13 cellular contexts compared by ENCODE assay signal in genomic region chr7:5352440-5353010, GRCh38.
DNase-seq lines count a peak whose midpoint lies in the region; ATAC-seq and TF ChIP-seq lines count a peak whose summit lies in the region.
"Had no signal": no experiment of that assay in that cellular context is flagged by ENCODE, and none has a peak within 500 bp of the region (broad histone marks: within the 10 kb centered on the region; RNA-seq: fewer than 3 reads in every experiment).

No MANE protein-coding gene starts in this region.

- TF ChIP-seq POLR2A in transverse colon (IDR thresholded peaks at IDR 0.05) = no peak

- H3K9me3 ChIP-seq in transverse colon = no peaks in the 10 kb centered on the region
- H3K9me3 ChIP-seq: BE2C had no signal

- H3K4me1 Mint-ChIP-seq in GM23338 (peaks cover 47% of the 10 kb centered on the region), immature natural killer cell (peaks cover 40 to 53% of the 10 kb centered on the region in 2 donors)
- H3K4me1 Mint-ChIP-seq in activated naive CD8-positive, alpha-beta T cell treated with anti-CD3 and anti-CD28 coated beads, Interleukin-2, amount 50 U/mL, for 24 hours = peaks cover 13% of the 10 kb centered on the region

- no peaks in the 10 kb centered on the region for H3K9me2 ChIP-seq in GM23338 (ENCODE audit: insufficient read depth)

- no peak overlapping the region for H3K4me2 ChIP-seq in GM23338

- TF ChIP-seq EP300 in transverse colon (IDR thresholded peaks at IDR 0.05; ENCODE audit: low read depth) = no peak

- H3K27ac ChIP-seq in GM23338 (ENCODE audit: low read depth) (no peak overlapping the region), RWPE1 (peak overlapping the region; percentile 20), transverse colon (peak overlapping the region in 2 of 4 donors; percentile 73 to 74)

- no peak overlapping the region for H3K4me3 ChIP-seq in GM23338
- H3K4me3 ChIP-seq in transverse colon = no peak overlapping the region
- H3K4me3 ChIP-seq: K562 had no signal

- no peak for TF ChIP-seq CTCF in GM23338 (conservative IDR thresholded peaks at IDR 0.05; ENCODE audit: low read depth in 2 of 2)
- TF ChIP-seq CTCF in RWPE1 (conservative IDR thresholded peaks at IDR 0.05; ENCODE audit: low read depth) = no peak
- no peak for TF ChIP-seq CTCF in transverse colon (IDR thresholded peaks at IDR 0.05)

- DNase-seq in GM23338 (ENCODE audit: low spot score) (no peak), RWPE1 (ENCODE audit: low spot score) (no peak), immature natural killer cell (no peak), sciatic nerve (ENCODE audit: low spot score) (peak; percentile 48), NCI-H526 (lab: John Stamatoyannopoulos, UW) (no peak), transverse colon (no peak)
- no peak for DNase-seq in activated naive CD8-positive, alpha-beta T cell treated with anti-CD3 and anti-CD28 coated beads, Interleukin-2, amount 50 U/mL, for 24 hours
- DNase-seq: BE2C, NCI-H146, NCI-H2081 treated with DMSO at 0.1 percent for 48 hours, NCI-H526 treated with DMSO at 0.1 percent for 48 hours had no signal

- peaks cover 30% of the 10 kb centered on the region; the same call in 1 of the 2 replicates for H3K4me1 ChIP-seq in GM23338 (ENCODE audit: insufficient read depth)
- peaks cover 17 to 34% (median 27%) of the 10 kb centered on the region in 4 donors for H3K4me1 ChIP-seq in transverse colon

- no peak for ATAC-seq in GM23338
- ATAC-seq in sciatic nerve = no peak
- no peak for ATAC-seq in activated naive CD8-positive, alpha-beta T cell treated with anti-CD3 and anti-CD28 coated beads, Interleukin-2, amount 50 U/mL, for 24 hours
- ATAC-seq: HCT116, K562 had no signal

- peaks cover 3% of the 10 kb centered on the region; the same call in 2 of the 3 replicates for H3K9me3 Mint-ChIP-seq in GM23338
- H3K9me3 Mint-ChIP-seq in immature natural killer cell = no peaks in the 10 kb centered on the region
- no peaks in the 10 kb centered on the region for H3K9me3 Mint-ChIP-seq in activated naive CD8-positive, alpha-beta T cell treated with anti-CD3 and anti-CD28 coated beads, Interleukin-2, amount 50 U/mL, for 24 hours

- in situ Hi-C loops in transverse colon (cut with MboI; ENCODE audit: low pct_ligation_motif_present in 1 of 4, low pct_unique_long_range_greater_than_20kb in 1 of 4, low sequenced_read_pairs in 3 of 4) = loop anchor here in 1 of 4 donors (25.0 kb wide), 1 partner anchor 110 kb away; no protein-coding TSS in a partner anchor

- 93% methylated on average over 19 of the region's 19 CpGs; no CpG with 5 or more reads in 1 of the 2 donors for WGBS in transverse colon (ENCODE audit: low coverage in 1 of 2), 2 donors

- H3K4me3 Mint-ChIP-seq in GM23338 (peak overlapping the region; percentile 54; the same call in 1 of the 3 replicates), immature natural killer cell (no peak overlapping the region)
- no peak overlapping the region for H3K4me3 Mint-ChIP-seq in activated naive CD8-positive, alpha-beta T cell treated with anti-CD3 and anti-CD28 coated beads, Interleukin-2, amount 50 U/mL, for 24 hours

- CTCF ChIA-PET in RWPE1 (lab: Yijun Ruan, JAX) = interaction anchor here (0.7 kb wide), 1 partner anchor 17 kb away, joined by 3 read pairs; no protein-coding TSS in a partner anchor

- H2AFZ ChIP-seq in GM23338 = no peak overlapping the region

- H3K27me3 Mint-ChIP-seq in GM23338 (ENCODE audit: insufficient read depth, low read depth, poor library complexity) (peaks cover 76% of the 10 kb centered on the region), immature natural killer cell (ENCODE audit: low read depth in 3 of 3) (peaks cover 2 to 7% (median 3%) of the 10 kb centered on the region in 3 donors)
- H3K27me3 Mint-ChIP-seq in activated naive CD8-positive, alpha-beta T cell treated with anti-CD3 and anti-CD28 coated beads, Interleukin-2, amount 50 U/mL, for 24 hours = no peaks in the 10 kb centered on the region

- H3K27me3 ChIP-seq in GM23338 (ENCODE audit: insufficient read depth) = peaks cover 43% of the 10 kb centered on the region
- H3K27me3 ChIP-seq in transverse colon = no peaks in the 10 kb centered on the region
- H3K27me3 ChIP-seq: BE2C had no signal

- H4K20me1 ChIP-seq in GM23338 (replicated peaks; ENCODE audit: insufficient read depth) = no peaks in the 10 kb centered on the region

- H3K27ac Mint-ChIP-seq in GM23338 (no peak overlapping the region), immature natural killer cell (peak overlapping the region in 5 of 6 donors; percentile 16 to 66 (median 30))
- H3K27ac Mint-ChIP-seq in activated naive CD8-positive, alpha-beta T cell treated with anti-CD3 and anti-CD28 coated beads, Interleukin-2, amount 50 U/mL, for 24 hours = no peak overlapping the region

- intact Hi-C loops in sciatic nerve (cut with DNase I) (no loop called here), transverse colon (cut with DNase I; ENCODE audit: low total_unique reads) (no loop called here)

- H3K36me3 Mint-ChIP-seq in GM23338 (ENCODE audit: low read depth) = peaks cover 14% of the 10 kb centered on the region; the same call in 2 of the 3 replicates
- peaks cover 12 to 30% (median 16%) of the 10 kb centered on the region in 3 donors for H3K36me3 Mint-ChIP-seq in immature natural killer cell
- H3K36me3 Mint-ChIP-seq in activated naive CD8-positive, alpha-beta T cell treated with anti-CD3 and anti-CD28 coated beads, Interleukin-2, amount 50 U/mL, for 24 hours (ENCODE audit: low read depth) = peaks cover 23% of the 10 kb centered on the region

- H3K36me3 ChIP-seq in GM23338 (ENCODE audit: insufficient read depth) = no peaks in the 10 kb centered on the region
- H3K36me3 ChIP-seq in transverse colon = peaks cover 0 to 20% (median 6%) of the 10 kb centered on the region in 4 donors

- no peaks in the 10 kb centered on the region for H3K79me2 ChIP-seq in GM23338 (replicated peaks; ENCODE audit: insufficient read depth)

- 0 out of 2 replicates have a peak, but pooled peaks cover 8% of the 10 kb centered on the region for H3F3A ChIP-seq in GM23338 (replicated peaks; ENCODE audit: low read depth)

- POLR2A ChIA-PET in RWPE1 (lab: Yijun Ruan, JAX; ENCODE audit: low non-redundant PET) = no interaction called here

TF ChIP-seq in GM23338, 12 proteins besides CTCF, POLR2A, EP300 and RAD21 (continues in another document):
- no peak for TF ChIP-seq STAT1 (IDR thresholded peaks at IDR 0.05; ENCODE audit: unreplicated experiment)
- TF ChIP-seq ZNF462 (CRISPR knock-in tag; IDR thresholded peaks at IDR 0.05) = no peak
- TF ChIP-seq EZH2 (IDR thresholded peaks at IDR 0.05; ENCODE audit: low read depth, unreplicated experiment) = no peak
- TF ChIP-seq ZNF331 (CRISPR knock-in tag; IDR thresholded peaks at IDR 0.05; ENCODE audit: low read depth) = no peak
- no peak for TF ChIP-seq EZH2phosphoT487 (IDR thresholded peaks at IDR 0.05; ENCODE audit: unreplicated experiment)

Comparison
In these comparisons a context has a peak if more than half of its experiments do, and no peak if none do; other contexts are left out.
1. H3K27ac Mint-ChIP-seq: peak in immature natural killer cell (5 of 6); none in GM23338 (single experiment) and activated naive CD8-positive, alpha-beta T cell treated with anti-CD3 and anti-CD28 coated beads, Interleukin-2, amount 50 U/mL, for 24 hours (single experiment).